Comparison of ENCODE assay signal across 10 cellular contexts in genomic region chr1:171252482-171252881, GRCh38. TPM values are rescaled to one million over a fixed set of nuclear protein-coding genes. Genes with fewer than 3 reads are reported as not detected.
DNase-seq lines count a peak whose midpoint lies in the region; ATAC-seq and TF ChIP-seq lines count a peak whose summit lies in the region.
"Had no signal": no experiment of that assay in that cellular context is flagged by ENCODE, and none has a peak within 500 bp of the region (broad histone marks: within the 10 kb centered on the region; RNA-seq: fewer than 3 reads in every experiment).

No MANE protein-coding gene starts in this region.

- no peak for TF ChIP-seq CTCF in PC-3 (conservative IDR thresholded peaks at IDR 0.05; ENCODE audit: low read depth, low read length)

- ATAC-seq in GM18870 (IDR thresholded peaks at IDR 0.05; ENCODE audit: unreplicated experiment) (peak; percentile 83), HG02938 (IDR thresholded peaks at IDR 0.05; ENCODE audit: unreplicated experiment) (peak; percentile 88), PC-3 (no peak)

- peaks cover 9% of the 10 kb centered on the region for H3K4me1 ChIP-seq in BLaER1
- no peaks in the 10 kb centered on the region for H3K4me1 ChIP-seq in NT2/D1 (ENCODE audit: insufficient read depth, insufficient read length)
- peaks cover 18% of the 10 kb centered on the region for H3K4me1 ChIP-seq in PC-3 (ENCODE audit: insufficient read depth, low read length)

- H3K9ac ChIP-seq in BLaER1: no peak overlapping the region
- peak overlapping the region; percentile 7 for H3K9ac ChIP-seq in NT2/D1 (ENCODE audit: insufficient read length, low read depth)
- H3K9ac ChIP-seq in PC-3 (ENCODE audit: low read length): no peak overlapping the region

- H3K9me3 ChIP-seq in BLaER1: no peaks in the 10 kb centered on the region
- no peaks in the 10 kb centered on the region for H3K9me3 ChIP-seq in NT2/D1 (ENCODE audit: insufficient read depth, low read length)
- no peaks in the 10 kb centered on the region for H3K9me3 ChIP-seq in PC-3 (ENCODE audit: low read length)

- no peak for DNase-seq in NT2/D1 (ENCODE audit: low read depth, low spot score)
- no peak for DNase-seq in NCI-H774 (lab: John Stamatoyannopoulos, UW)
- no peak for DNase-seq in foreskin melanocyte
- DNase-seq in stimulated activated CD4-positive, alpha-beta T cell treated with anti-CD3 and anti-CD28 coated beads, Interleukin-2, amount 100 ng/mL, for 48 hours: no peak
- DNase-seq in PC-3: no peak

- H3K27me3 ChIP-seq in BLaER1 (no peaks in the 10 kb centered on the region), NT2/D1 (ENCODE audit: insufficient read depth, insufficient read length) (peaks cover 13% of the 10 kb centered on the region), PC-3 (ENCODE audit: low read length) (peaks cover 57% of the 10 kb centered on the region)

- H3K4me3 ChIP-seq in BLaER1: no peak overlapping the region
- H3K4me3 ChIP-seq in NT2/D1 (ENCODE audit: insufficient read length, low read depth): no peak overlapping the region
- H3K4me3 ChIP-seq in PC-3 (ENCODE audit: low read length): no peak overlapping the region

- H3K4me2 ChIP-seq in BLaER1: peak overlapping the region; percentile 3; the same call in 1 of the 2 replicates
- H3K4me2 ChIP-seq in PC-3 (ENCODE audit: low read length): no peak overlapping the region

- H3K27ac ChIP-seq in BLaER1 (no peak overlapping the region), PC-3 (ENCODE audit: low read length) (no peak overlapping the region)

- no peaks in the 10 kb centered on the region for H3F3A ChIP-seq in PC-3 (ENCODE audit: low read length, unreplicated experiment)

- H4K20me1 ChIP-seq in BLaER1 (no peaks in the 10 kb centered on the region), PC-3 (ENCODE audit: low read length) (no peaks in the 10 kb centered on the region)

- no peak overlapping the region for H2AFZ ChIP-seq in PC-3 (ENCODE audit: low read length)

- BruUV-seq in PC-3 (replicated peaks; lab: Mats Ljungman, UMichigan): no TSS peak

- POLR2A ChIA-PET in PC-3 (lab: Charles Lee; ENCODE audit: unreplicated experiment): no interaction called here

- no peaks in the 10 kb centered on the region for H3K9me2 ChIP-seq in PC-3 (replicated peaks; ENCODE audit: low read length)

- intact Hi-C loops in PC-3 (cut with micrococcal nuclease): no loop called here

- H3K36me3 ChIP-seq in BLaER1 (no peaks in the 10 kb centered on the region), NT2/D1 (ENCODE audit: insufficient read depth, insufficient read length, low read length) (no peaks in the 10 kb centered on the region), PC-3 (ENCODE audit: low read depth, low read length) (no peaks in the 10 kb centered on the region)

- CTCF ChIA-PET in PC-3 (lab: Charles Lee): no interaction called here

- no peaks in the 10 kb centered on the region for H3K79me2 ChIP-seq in PC-3 (ENCODE audit: low read length)

RNA-seq across cellular contexts. Expression of gene FMO1, which starts 4.2 kb away (rescaled TPM):
- not detected in 2 replicates for total RNA-seq in PC-3 (2014; rRNA removed)
- total RNA-seq: Daoy, lung microvascular endothelial cell had no signal
